23 cellular contexts compared by ENCODE assay signal in the genomic region with DNA sequence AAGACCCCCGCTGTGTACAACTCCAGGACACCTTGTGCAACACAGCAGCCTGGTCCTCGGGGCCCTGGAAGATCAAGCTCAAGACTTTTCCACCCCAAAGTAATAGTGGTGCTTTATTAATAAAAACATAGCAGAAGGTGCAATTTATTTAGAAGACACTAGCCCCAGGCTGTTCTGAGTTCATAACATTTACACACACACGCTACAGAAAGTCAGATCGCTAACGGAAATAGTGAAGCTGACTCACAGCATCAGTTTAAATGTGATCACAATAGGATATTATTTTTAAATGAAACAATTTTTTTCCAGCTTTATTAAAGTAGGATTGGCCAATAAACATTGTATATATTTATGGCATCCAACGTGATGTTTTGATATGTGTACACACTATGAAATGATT.
"Had no signal": no experiment of that assay in that cellular context is flagged by ENCODE, and none has a peak within 500 bp of the region (broad histone marks: within the 10 kb centered on the region; RNA-seq: fewer than 3 reads in every experiment).

No MANE protein-coding gene starts in this region.

- ATAC-seq: effector memory CD8-positive, alpha-beta T cell; gastrocnemius medialis; left lobe of liver; naive thymus-derived CD4-positive, alpha-beta T cell; sciatic nerve had no signal

- H3K27me3 ChIP-seq: esophagus squamous epithelium, gastrocnemius medialis, neural progenitor cell, right atrium auricular region, testis, tibial artery, upper lobe of left lung, uterus had no signal

- H3K27ac ChIP-seq: coronary artery, esophagus squamous epithelium, gastrocnemius medialis, neural progenitor cell, prostate gland, right atrium auricular region, testis, tibial artery, upper lobe of left lung, uterus had no signal

- H3K4me1 ChIP-seq: esophagus squamous epithelium, gastrocnemius medialis, neural progenitor cell, prostate gland, right atrium auricular region, testis, tibial artery, upper lobe of left lung, uterus had no signal

- DNase-seq: effector memory CD8-positive, alpha-beta T cell; erythroblast; esophagus squamous epithelium; gastrocnemius medialis; head of caudate nucleus; mesendoderm; midbrain; naive thymus-derived CD4-positive, alpha-beta T cell; stimulated activated CD4-positive, alpha-beta T cell treated with anti-CD3 and anti-CD28 coated beads, Interleukin-12 subunit alpha, Interleukin-12 subunit beta, amount 100 ng/mL, for 4 hours; stimulated activated CD4-positive, alpha-beta T cell treated with anti-CD3 and anti-CD28 coated beads, Interleukin-1b, Interleukin-23, amount 100 ng/mL, for 48 hours; stimulated activated CD4-positive, alpha-beta T cell treated with anti-CD3 and anti-CD28 coated beads, Interleukin-4, amount 100 ng/mL, for 1 hour; stimulated activated naive CD4-positive, alpha-beta T cell treated with Interleukin-2 at 50 U/mL for 16 hours; substantia nigra; testis; tibial artery; upper lobe of left lung; uterus had no signal
